In the genomic region with DNA sequence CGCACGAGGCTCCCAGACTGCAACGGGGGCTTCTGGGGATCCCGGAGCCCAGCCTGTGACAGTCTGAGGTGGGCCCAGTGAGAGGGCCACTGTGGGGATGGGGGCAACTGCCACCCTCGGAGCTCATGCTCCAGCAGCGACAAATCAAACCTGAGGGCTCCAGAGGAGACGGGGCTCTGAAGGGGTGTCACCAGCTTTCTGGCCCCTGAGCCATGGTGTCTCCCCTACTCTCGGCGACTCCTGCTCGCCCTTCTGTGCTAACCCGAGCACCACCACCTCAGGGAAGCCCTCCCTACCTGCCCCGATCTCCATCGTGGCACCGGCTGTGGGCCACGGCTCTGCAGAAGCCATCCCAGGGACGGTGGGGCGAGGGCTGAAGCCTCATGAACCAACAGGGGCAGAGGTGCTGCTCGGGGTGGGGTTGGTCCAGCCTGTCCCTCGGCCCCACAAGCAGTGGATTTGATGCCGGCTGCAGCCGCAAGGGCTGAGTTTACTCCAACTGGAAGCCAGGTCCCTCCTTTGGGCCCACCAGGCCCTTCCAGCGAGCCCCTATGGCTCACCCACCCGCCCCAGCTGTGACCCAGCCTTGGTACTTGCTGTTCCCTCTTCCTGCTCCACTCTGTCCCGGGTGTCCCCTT, we compare ENCODE assay signal across 21 cellular contexts.
DNase-seq lines count a peak whose midpoint lies in the region; ATAC-seq, FAIRE-seq and TF ChIP-seq lines count a peak whose summit lies in the region.
"Had no signal": no experiment of that assay in that cellular context is flagged by ENCODE, and none has a peak within 500 bp of the region (broad histone marks: within the 10 kb centered on the region; RNA-seq: fewer than 3 reads in every experiment).

No MANE protein-coding gene starts in this region.

- FAIRE-seq in K562 (lab: Jason Lieb, UNC) = no peak
- no peak for FAIRE-seq in HepG2 (lab: Jason Lieb, UNC)
- FAIRE-seq in H54 (lab: Jason Lieb, UNC) = no peak
- FAIRE-seq: G401.6, GM12892 had no signal

- H3K9ac ChIP-seq in K562 (ENCODE audit: insufficient read depth in 1 of 2, low read depth in 2 of 2, low read length in 2 of 2) (peak overlapping the region in 1 of 2 experiments; percentile 7; a peak in 1 of 4 replicates), HepG2 (ENCODE audit: insufficient read depth, low read depth, low read length) (no peak overlapping the region), smooth muscle cell (ENCODE audit: low read depth) (no peak overlapping the region)

- TF ChIP-seq POLR2A in K562 (conservative IDR thresholded peaks at IDR 0.05) (no peak), HepG2 (IDR thresholded peaks at IDR 0.05; ENCODE audit: insufficient read depth in 1 of 2, low read depth in 2 of 2, low read length in 2 of 2) (0 out of 4 replicates have a peak, but pooled peaks of 1 of the 2 experiments have one; percentile 14), H54 (IDR thresholded peaks at IDR 0.05; ENCODE audit: low read depth, low read length) (no peak)

- H3K9me3 Mint-ChIP-seq in Caco-2 (ENCODE audit: unreplicated experiment) = no peaks in the 10 kb centered on the region
- H3K9me3 Mint-ChIP-seq: CD4-positive, alpha-beta T cell had no signal

- H3K9me3 ChIP-seq in Caco-2 (no peaks in the 10 kb centered on the region), K562 (replicated peaks; ENCODE audit: control insufficient read depth, insufficient read depth, low read depth, low read length) (no peaks in the 10 kb centered on the region), HepG2 (ENCODE audit: low read length) (no peaks in the 10 kb centered on the region), smooth muscle cell (replicated peaks; ENCODE audit: low read depth) (no peaks in the 10 kb centered on the region)

- TF ChIP-seq RAD21 in K562 (CRISPR knock-in tag; conservative IDR thresholded peaks at IDR 0.05 in 1 of 2, IDR thresholded peaks at IDR 0.05 in 1 of 2) (no peak), HepG2 (CRISPR knock-in tag; IDR thresholded peaks at IDR 0.05) (no peak)

- no peaks in the 10 kb centered on the region for H3K27me3 Mint-ChIP-seq in Caco-2 (ENCODE audit: insufficient read depth, unreplicated experiment)
- H3K27me3 Mint-ChIP-seq: CD4-positive, alpha-beta T cell had no signal

- no peak for ATAC-seq in K562
- ATAC-seq in HepG2 = no peak
- no peak for ATAC-seq in HG02885 (IDR thresholded peaks at IDR 0.05; ENCODE audit: poor library complexity, unreplicated experiment)
- ATAC-seq: Panc1 had no signal

- in situ Hi-C loops in K562 (cut with MboI) = no loop called here
- in situ Hi-C loops in HepG2 (cut with HindIII; ENCODE audit: extremely low pct_ligation_motif_present, low pct_unique_long_range_greater_than_20kb) = no loop called here
- in situ Hi-C loops in G401 (cut with HindIII; ENCODE audit: low sequenced_read_pairs) = no loop called here

- H3K27me3 ChIP-seq in Caco-2 (replicated peaks; ENCODE audit: control insufficient read depth, insufficient read depth, low read length) = no peaks in the 10 kb centered on the region
- H3K27me3 ChIP-seq in K562 (ENCODE audit: control insufficient read depth in 2 of 2, insufficient read depth in 2 of 2, low read length in 2 of 2) = no peaks in the 10 kb centered on the region
- H3K27me3 ChIP-seq in HepG2 (ENCODE audit: control insufficient read depth in 1 of 2, insufficient read depth in 2 of 2, low read length in 2 of 2) = no peaks in the 10 kb centered on the region
- no peaks in the 10 kb centered on the region for H3K27me3 ChIP-seq in smooth muscle cell (ENCODE audit: low read depth)

- no peak overlapping the region for H3K27ac ChIP-seq in K562 (ENCODE audit: extremely low read depth, low read depth, low read length)
- H3K27ac ChIP-seq in HepG2 (ENCODE audit: extremely low read length, insufficient read depth, low read length) = no peak overlapping the region
- H3K27ac ChIP-seq in smooth muscle cell (ENCODE audit: low read depth) = peak overlapping the region; percentile 14

- H3K4me2 ChIP-seq in K562 (ENCODE audit: insufficient read depth, low read length) = no peak overlapping the region
- no peak overlapping the region for H3K4me2 ChIP-seq in HepG2 (ENCODE audit: low read depth, low read length)
- H3K4me2 ChIP-seq in smooth muscle cell = no peak overlapping the region

- POLR2A ChIA-PET in Caco-2 (lab: Charles Lee) (interaction anchor here (0.6 kb wide), 1 partner anchor 103 kb away, joined by 3 read pairs; no protein-coding TSS in a partner anchor), K562 (lab: Yijun Ruan, JAX) (interaction anchor here (0.8 kb wide), 1 partner anchor 11 kb away, joined by 3 read pairs; no protein-coding TSS in a partner anchor), HepG2 (lab: Yijun Ruan, JAX) (no interaction called here)

- no peak overlapping the region for H3K4me3 Mint-ChIP-seq in Caco-2 (ENCODE audit: unreplicated experiment)
- H3K4me3 Mint-ChIP-seq: CD4-positive, alpha-beta T cell had no signal

- TF ChIP-seq EP300 in K562 (IDR thresholded peaks at IDR 0.05; ENCODE audit: low read length) (no peak), HepG2 (IDR thresholded peaks at IDR 0.05; ENCODE audit: low read depth in 2 of 2, low read length in 2 of 2) (no peak), HepG2 (CRISPR knock-in tag; IDR thresholded peaks at IDR 0.05; ENCODE audit: borderline replicate concordance) (no peak)

- BruUV-seq in Caco-2 (replicated peaks; lab: Mats Ljungman, UMichigan) (no TSS peak), K562 (replicated peaks; lab: Mats Ljungman, UMichigan) (no TSS peak), HepG2 (replicated peaks; lab: Mats Ljungman, UMichigan) (no TSS peak)

- CTCF ChIA-PET in Caco-2 (lab: Charles Lee) = no interaction called here
- CTCF ChIA-PET in K562 (lab: Yijun Ruan, JAX; ENCODE audit: low intra/inter-chr PET ratio) = no interaction called here
- CTCF ChIA-PET in HepG2 (lab: Yijun Ruan, JAX; ENCODE audit: low intra/inter-chr PET ratio, low total read pairs) = no interaction called here

- WGBS in K562 (ENCODE audit: insufficient coverage, low coverage, missing lambda C conversion rate) = 88% methylated on average over 16 of the region's 24 CpGs
- WGBS in HepG2 (ENCODE audit: low lambda C conversion rate) = 97% methylated on average over 23 of the region's 24 CpGs
- 98% methylated on average over 24 of the region's 24 CpGs for WGBS in smooth muscle cell (ENCODE audit: low lambda C conversion rate)

- intact Hi-C loops in Caco-2 (cut with micrococcal nuclease; ENCODE audit: unreplicated experiment) (no loop called here), K562 (cut with micrococcal nuclease) (no loop called here), HepG2 (cut with micrococcal nuclease; ENCODE audit: unreplicated experiment) (no loop called here)

- H3K36me3 ChIP-seq in Caco-2 (ENCODE audit: control insufficient read depth, insufficient read depth, low read length) (peaks cover 6% of the 10 kb centered on the region), K562 (ENCODE audit: control insufficient read depth, insufficient read depth, low read length) (peaks cover 52% of the 10 kb centered on the region; the same call in 2 of the 3 replicates), HepG2 (replicated peaks in 1 of 2; ENCODE audit: control insufficient read depth in 1 of 2, insufficient read depth in 2 of 2, low read length in 2 of 2) (peaks cover 30 to 45% of the 10 kb centered on the region in 2 experiments; a peak in 4 of 5 replicates), smooth muscle cell (ENCODE audit: low read depth) (peaks cover 3% of the 10 kb centered on the region)

- H3K36me3 Mint-ChIP-seq in Caco-2 (ENCODE audit: insufficient read depth, unreplicated experiment) = peaks cover 83% of the 10 kb centered on the region

- H2AFZ ChIP-seq in K562 (ENCODE audit: low read depth, low read length) (no peak overlapping the region), HepG2 (ENCODE audit: low read length) (no peak overlapping the region), smooth muscle cell (ENCODE audit: low read depth) (no peak overlapping the region)

- H3K9me1 ChIP-seq in K562 (ENCODE audit: control insufficient read depth, insufficient read depth, low read length) = no peaks in the 10 kb centered on the region

- H3F3A ChIP-seq in smooth muscle cell (ENCODE audit: low read depth) = peaks cover 27% of the 10 kb centered on the region

- no peaks in the 10 kb centered on the region for H3K4me1 ChIP-seq in Caco-2
- peaks cover 0 to 75% of the 10 kb centered on the region in 2 experiments; a peak in 2 of 5 replicates for H3K4me1 ChIP-seq in K562 (replicated peaks in 1 of 2; ENCODE audit: control insufficient read depth in 2 of 2, insufficient read depth in 2 of 2, low read length in 2 of 2)
- H3K4me1 ChIP-seq in HepG2 (ENCODE audit: insufficient read depth, low read length) = peaks cover 27% of the 10 kb centered on the region
- peaks cover 32% of the 10 kb centered on the region for H3K4me1 ChIP-seq in smooth muscle cell (ENCODE audit: low read depth)

- peak overlapping the region; percentile 26 for H3K27ac Mint-ChIP-seq in Caco-2 (ENCODE audit: unreplicated experiment)

- H3K4me3 ChIP-seq in Caco-2 (ENCODE audit: low read depth, low read length) (no peak overlapping the region), K562 (no peak overlapping the region), HepG2 (replicated peaks in 1 of 3; ENCODE audit: insufficient read depth in 1 of 3, low read depth in 2 of 3, low read length in 3 of 3) (no peak overlapping the region), smooth muscle cell (no peak overlapping the region)

- H3K4me1 Mint-ChIP-seq in Caco-2 (ENCODE audit: low read depth, unreplicated experiment) = peaks cover 6% of the 10 kb centered on the region

- H3K79me2 ChIP-seq in K562 (ENCODE audit: control insufficient read depth, insufficient read depth, low read length) = no peaks in the 10 kb centered on the region; the same call in 2 of the 3 replicates
- H3K79me2 ChIP-seq in HepG2 (ENCODE audit: insufficient read depth, low read length) = peaks cover 35% of the 10 kb centered on the region
- H3K79me2 ChIP-seq in smooth muscle cell (ENCODE audit: low read depth) = peaks cover 83% of the 10 kb centered on the region

- DNase-seq in Caco-2 = no peak
- no peak for DNase-seq in K562 (ENCODE audit: extremely low read depth in 1 of 4, low spot score in 3 of 4)
- no peak for DNase-seq in HepG2 (ENCODE audit: low spot score)
- no peak for DNase-seq in smooth muscle cell (lab: John Stamatoyannopoulos, UW; ENCODE audit: unreplicated experiment)
- no peak for DNase-seq in G401 (ENCODE audit: low spot score)
- DNase-seq in NCI-H2107 (lab: John Stamatoyannopoulos, UW) = no peak
- DNase-seq in H54 (ENCODE audit: insufficient read length, low spot score) = no peak
- DNase-seq: CD4-positive, alpha-beta T cell; KBM-7; NCI-H1105; NCI-H146; NCI-H2029; NCI-H345; NCI-H524; NCI-H774; NK-92 treated with Interleukin-12 subunit alpha and Interleukin-12 subunit beta, amount 100 ng/mL, for 24 hours; SW 1271 had no signal

- H4K20me1 ChIP-seq in K562 (replicated peaks; ENCODE audit: control insufficient read depth, insufficient read depth, low read length) (no peaks in the 10 kb centered on the region; the same call in 1 of the 2 replicates), HepG2 (ENCODE audit: insufficient read depth, low read length) (peaks cover 6% of the 10 kb centered on the region; the same call in 1 of the 2 replicates), smooth muscle cell (ENCODE audit: low read depth) (peaks cover 91% of the 10 kb centered on the region)

- TF ChIP-seq CTCF in Caco-2 (IDR thresholded peaks at IDR 0.05; ENCODE audit: insufficient read depth in 1 of 2, low read depth in 1 of 2, low read length in 1 of 2, severe bottlenecking in 1 of 2, unreplicated experiment in 1 of 2) (no peak), K562 (IDR thresholded peaks at IDR 0.05 in 2 of 3, conservative IDR thresholded peaks at IDR 0.05 in 1 of 3; ENCODE audit: insufficient read depth in 2 of 3, low read depth in 1 of 3, low read length in 3 of 3) (no peak), HepG2 (CRISPR knock-in tag; IDR thresholded peaks at IDR 0.05) (no peak), smooth muscle cell (IDR thresholded peaks at IDR 0.05; ENCODE audit: borderline replicate concordance, insufficient read depth, poor library complexity, severe bottlenecking) (no peak)
